8 cellular contexts compared by ENCODE assay signal in genomic region chr1:92968138-92969032, GRCh38. TPM values are rescaled to one million over a fixed set of nuclear protein-coding genes. Genes with fewer than 3 reads are reported as not detected.
DNase-seq lines count a peak whose midpoint lies in the region; TF ChIP-seq lines count a peak whose summit lies in the region.

No MANE protein-coding gene starts in this region.

- H3K27me3 Mint-ChIP-seq in progenitor cell of endocrine pancreas: peaks cover 2% of the 10 kb centered on the region

- no peaks in the 10 kb centered on the region for H3K9me3 Mint-ChIP-seq in progenitor cell of endocrine pancreas (ENCODE audit: low read depth)

- CTCF ChIA-PET in mammary epithelial cell (lab: Charles Lee; ENCODE audit: low non-redundant PET): no interaction called here

- no peaks in the 10 kb centered on the region for H3K36me3 Mint-ChIP-seq in progenitor cell of endocrine pancreas (ENCODE audit: insufficient read depth)

- no peaks in the 10 kb centered on the region for H3K27me3 ChIP-seq in mammary epithelial cell (ENCODE audit: insufficient read depth, low read length)

- in situ Hi-C loops in mammary epithelial cell (cut with MboI; ENCODE audit: low sequenced_read_pairs in 2 of 2): no loop called here

- H3K4me3 Mint-ChIP-seq in progenitor cell of endocrine pancreas (ENCODE audit: low read depth): no peak overlapping the region

- 74% methylated on average over 2 of the region's 2 CpGs for WGBS in mammary epithelial cell (ENCODE audit: low coverage, missing lambda C conversion rate)

- peak; percentile 22 for DNase-seq in NCI-H2227 (lab: John Stamatoyannopoulos, UW; ENCODE audit: unreplicated experiment)
- no peak for DNase-seq in NCI-H2227 treated with DMSO at 0.1 percent for 48 hours (lab: John Stamatoyannopoulos, UW)
- DNase-seq in GM20000 (ENCODE audit: low spot score): no peak
- DNase-seq in mammary epithelial cell: peak; percentile 27
- no peak for DNase-seq in progenitor cell of endocrine pancreas (ENCODE audit: low spot score, unreplicated experiment)
- DNase-seq in cerebellar cortex (ENCODE audit: low spot score): no peak
- DNase-seq in effector CD8-positive, alpha-beta T cell (lab: John Stamatoyannopoulos, UW): no peak

- dilution Hi-C loops in mammary epithelial cell (cut with HindIII; ENCODE audit: low sequenced_read_pairs): no loop called here

- no peak overlapping the region for H3K9ac ChIP-seq in mammary epithelial cell (ENCODE audit: insufficient read depth, low read length)

- TF ChIP-seq CTCF in GM20000 (IDR thresholded peaks at IDR 0.05; ENCODE audit: extremely low read depth, missing control alignments) (peak; percentile 51), LNCAP (IDR thresholded peaks at IDR 0.05) (peak; percentile 74), mammary epithelial cell (conservative IDR thresholded peaks at IDR 0.05 in 1 of 2, IDR thresholded peaks at IDR 0.05 in 1 of 2; ENCODE audit: extremely low read depth in 1 of 2, insufficient read depth in 1 of 2, low read depth in 1 of 2, low read length in 2 of 2) (peak; percentile 76 to 80), progenitor cell of endocrine pancreas (IDR thresholded peaks at IDR 0.05; ENCODE audit: unreplicated experiment) (peak; percentile 69)

- H3K4me2 ChIP-seq in mammary epithelial cell (ENCODE audit: insufficient read depth, low read depth, low read length): no peak overlapping the region

- no TSS peak for BruUV-seq in mammary epithelial cell (replicated peaks; lab: Mats Ljungman, UMichigan)

- no peak overlapping the region for H3K27ac ChIP-seq in mammary epithelial cell (ENCODE audit: insufficient read depth, low read depth, low read length)

- H3K4me1 ChIP-seq in mammary epithelial cell (ENCODE audit: insufficient read depth, low read length): peaks cover 10% of the 10 kb centered on the region

- H3K36me3 ChIP-seq in mammary epithelial cell (ENCODE audit: insufficient read depth, low read length): no peaks in the 10 kb centered on the region

- no peaks in the 10 kb centered on the region for H3K79me2 ChIP-seq in mammary epithelial cell (ENCODE audit: insufficient read depth, low read length)

- intact Hi-C loops in mammary epithelial cell (cut with micrococcal nuclease): loop anchor here (1.0 to 2.0 kb wide), 3 partner anchors 26 to 110 kb away; no protein-coding TSS in a partner anchor

- H2AFZ ChIP-seq in mammary epithelial cell (ENCODE audit: low read depth, low read length): no peak overlapping the region

- no peaks in the 10 kb centered on the region for H4K20me1 ChIP-seq in mammary epithelial cell (ENCODE audit: insufficient read depth, low read length)

- peaks cover 11% of the 10 kb centered on the region for H3K4me1 Mint-ChIP-seq in progenitor cell of endocrine pancreas (ENCODE audit: low read depth)

- H3K4me3 ChIP-seq in mammary epithelial cell (replicated peaks in 1 of 3; ENCODE audit: insufficient read depth in 1 of 3, low read depth in 2 of 3, low read length in 3 of 3): no peak overlapping the region

- peak overlapping the region; percentile 77 for H3K27ac Mint-ChIP-seq in progenitor cell of endocrine pancreas

- H3K9me3 ChIP-seq in mammary epithelial cell (replicated peaks; ENCODE audit: insufficient read depth, low read length): no peaks in the 10 kb centered on the region

RNA-seq across cellular contexts. Expression of gene DIPK1A, which starts 7.1 kb away (rescaled TPM):
- 10 to 100 TPM; 11.2 to 16.2 TPM for total RNA-seq in mammary epithelial cell
- polyA plus RNA-seq in mammary epithelial cell: 15.5 TPM
- polyA minus RNA-seq in mammary epithelial cell: 7.4 TPM
- 6.9 and 7.5 TPM in 2 replicates for total RNA-seq in progenitor cell of endocrine pancreas

Comparison
In these comparisons a context has a peak if more than half of its experiments do, and no peak if none do; other contexts are left out.
1. DNase-seq: peak in NCI-H2227 (single experiment) and mammary epithelial cell (single experiment); none in NCI-H2227 treated with DMSO at 0.1 percent for 48 hours (single experiment), GM20000 (single experiment), progenitor cell of endocrine pancreas (single experiment), cerebellar cortex (single experiment) and effector CD8-positive, alpha-beta T cell (single experiment).
2. Peak in every context shown above with its lines, with median percentiles within 50 percentile points of each other: CTCF ChIP-seq.